Comparison of ENCODE assay signal across 1 cellular context in the genomic region with DNA sequence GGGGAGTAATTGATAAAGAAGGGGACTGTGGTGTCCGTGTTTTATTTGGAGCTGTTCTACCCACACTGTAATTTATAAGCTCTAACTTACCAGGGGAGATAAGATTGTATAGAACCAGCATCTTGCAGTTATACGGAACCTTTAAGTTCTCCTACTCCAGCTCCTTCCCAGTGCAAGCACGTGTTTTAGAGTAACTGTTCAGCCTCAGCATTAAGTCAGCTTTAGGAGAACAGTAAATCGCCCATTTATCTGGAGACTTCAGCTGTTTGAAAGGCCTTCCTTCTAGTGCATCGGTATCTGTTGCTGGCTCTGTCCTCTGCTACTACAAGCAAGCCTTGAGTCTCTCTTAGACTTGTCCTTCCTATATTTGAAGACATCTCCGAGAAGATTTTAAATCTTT.
TF ChIP-seq lines count a peak whose summit lies in the region.

No MANE protein-coding gene starts in this region.

TF ChIP-seq in A549, 52 proteins besides CTCF, POLR2A, EP300 and RAD21 (continued from another document):
- TF ChIP-seq, protein P1, sequence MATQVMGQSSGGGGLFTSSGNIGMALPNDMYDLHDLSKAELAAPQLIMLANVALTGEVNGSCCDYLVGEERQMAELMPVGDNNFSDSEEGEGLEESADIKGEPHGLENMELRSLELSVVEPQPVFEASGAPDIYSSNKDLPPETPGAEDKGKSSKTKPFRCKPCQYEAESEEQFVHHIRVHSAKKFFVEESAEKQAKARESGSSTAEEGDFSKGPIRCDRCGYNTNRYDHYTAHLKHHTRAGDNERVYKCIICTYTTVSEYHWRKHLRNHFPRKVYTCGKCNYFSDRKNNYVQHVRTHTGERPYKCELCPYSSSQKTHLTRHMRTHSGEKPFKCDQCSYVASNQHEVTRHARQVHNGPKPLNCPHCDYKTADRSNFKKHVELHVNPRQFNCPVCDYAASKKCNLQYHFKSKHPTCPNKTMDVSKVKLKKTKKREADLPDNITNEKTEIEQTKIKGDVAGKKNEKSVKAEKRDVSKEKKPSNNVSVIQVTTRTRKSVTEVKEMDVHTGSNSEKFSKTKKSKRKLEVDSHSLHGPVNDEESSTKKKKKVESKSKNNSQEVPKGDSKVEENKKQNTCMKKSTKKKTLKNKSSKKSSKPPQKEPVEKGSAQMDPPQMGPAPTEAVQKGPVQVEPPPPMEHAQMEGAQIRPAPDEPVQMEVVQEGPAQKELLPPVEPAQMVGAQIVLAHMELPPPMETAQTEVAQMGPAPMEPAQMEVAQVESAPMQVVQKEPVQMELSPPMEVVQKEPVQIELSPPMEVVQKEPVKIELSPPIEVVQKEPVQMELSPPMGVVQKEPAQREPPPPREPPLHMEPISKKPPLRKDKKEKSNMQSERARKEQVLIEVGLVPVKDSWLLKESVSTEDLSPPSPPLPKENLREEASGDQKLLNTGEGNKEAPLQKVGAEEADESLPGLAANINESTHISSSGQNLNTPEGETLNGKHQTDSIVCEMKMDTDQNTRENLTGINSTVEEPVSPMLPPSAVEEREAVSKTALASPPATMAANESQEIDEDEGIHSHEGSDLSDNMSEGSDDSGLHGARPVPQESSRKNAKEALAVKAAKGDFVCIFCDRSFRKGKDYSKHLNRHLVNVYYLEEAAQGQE (IDR thresholded peaks at IDR 0.05): no peak
- no peak for TF ChIP-seq BHLHE40 (IDR thresholded peaks at IDR 0.05; ENCODE audit: low read depth, low read length)
TF ChIP-seq in A549: peak in this region for 0.
